ENCODE assay signal across 8 cellular contexts in the genomic region with DNA sequence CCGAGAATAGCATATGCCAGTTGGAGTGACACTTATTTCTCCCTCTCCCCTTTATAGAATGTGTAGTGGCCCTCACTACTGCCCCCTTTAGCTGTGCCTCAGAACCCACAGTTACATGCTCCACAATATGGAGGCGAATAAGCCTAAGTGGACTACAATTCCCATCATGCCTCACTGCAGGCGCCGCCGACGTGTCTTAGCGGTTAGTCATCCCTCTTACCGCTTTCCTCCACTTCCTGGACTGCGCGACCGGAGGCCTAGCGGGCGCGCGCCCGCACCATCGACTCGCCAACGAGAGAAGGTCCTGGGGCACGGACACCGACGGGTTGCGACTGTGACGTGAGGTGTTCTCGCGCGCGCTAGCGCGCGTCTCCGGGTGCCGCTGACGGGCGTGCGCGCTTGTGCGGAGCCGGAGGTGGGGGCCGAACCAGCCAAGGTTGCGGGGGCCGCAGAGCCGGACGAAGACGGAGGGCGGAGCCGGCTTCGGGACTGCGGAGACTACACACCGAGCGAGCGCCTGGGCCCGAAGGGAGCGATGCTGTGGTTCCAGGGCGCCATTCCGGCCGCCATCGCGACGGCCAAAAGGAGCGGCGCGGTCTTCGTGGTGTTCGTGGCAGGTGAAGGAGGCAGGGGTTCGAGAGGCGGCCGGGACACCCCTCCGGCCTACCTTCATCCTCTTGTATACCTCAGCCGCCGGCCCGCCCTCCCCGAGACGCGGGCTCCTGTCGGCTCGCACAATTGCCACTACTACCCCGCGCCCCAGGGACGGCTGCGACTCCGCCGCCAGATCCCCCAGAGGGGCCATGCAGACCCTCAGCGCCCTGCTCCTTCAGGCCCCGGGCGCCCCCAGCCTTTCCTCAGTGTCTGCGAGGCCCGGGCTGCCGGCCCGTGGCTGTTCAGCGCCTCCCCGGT. TPM values are rescaled to one million over a fixed set of nuclear protein-coding genes. Genes with fewer than 3 reads are reported as not detected.
DNase-seq lines count a peak whose midpoint lies in the region; ATAC-seq and TF ChIP-seq lines count a peak whose summit lies in the region.

A gene with protein sequence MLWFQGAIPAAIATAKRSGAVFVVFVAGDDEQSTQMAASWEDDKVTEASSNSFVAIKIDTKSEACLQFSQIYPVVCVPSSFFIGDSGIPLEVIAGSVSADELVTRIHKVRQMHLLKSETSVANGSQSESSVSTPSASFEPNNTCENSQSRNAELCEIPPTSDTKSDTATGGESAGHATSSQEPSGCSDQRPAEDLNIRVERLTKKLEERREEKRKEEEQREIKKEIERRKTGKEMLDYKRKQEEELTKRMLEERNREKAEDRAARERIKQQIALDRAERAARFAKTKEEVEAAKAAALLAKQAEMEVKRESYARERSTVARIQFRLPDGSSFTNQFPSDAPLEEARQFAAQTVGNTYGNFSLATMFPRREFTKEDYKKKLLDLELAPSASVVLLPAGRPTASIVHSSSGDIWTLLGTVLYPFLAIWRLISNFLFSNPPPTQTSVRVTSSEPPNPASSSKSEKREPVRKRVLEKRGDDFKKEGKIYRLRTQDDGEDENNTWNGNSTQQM (plus strand): TSS at position 461 of the 912 bp plus-strand sequence. CDS start 75 bp downstream, at position 536.

- peaks cover 0 to 4% (median 1%) of the 10 kb centered on the region in 7 donors for H3K9me3 Mint-ChIP-seq in CD4-positive, CD25-positive, alpha-beta regulatory T cell
- peaks cover 2% of the 10 kb centered on the region for H3K9me3 Mint-ChIP-seq in activated CD4-positive, alpha-beta memory T cell treated with anti-CD3 and anti-CD28 coated beads, Interleukin-2, amount 10 ng/mL, durations not matched to agents 7 days and 5 days

- H3K36me3 Mint-ChIP-seq in CD4-positive, CD25-positive, alpha-beta regulatory T cell = peaks cover 11% of the 10 kb centered on the region
- peaks cover 30% of the 10 kb centered on the region for H3K36me3 Mint-ChIP-seq in activated CD4-positive, alpha-beta memory T cell treated with anti-CD3 and anti-CD28 coated beads, Interleukin-2, amount 10 ng/mL, durations not matched to agents 7 days and 5 days (ENCODE audit: low read depth)

- 1% methylated on average over 11 to 74 of the region's 92 CpGs for WGBS in lower leg skin, 2 donors

- TF ChIP-seq CTCF in lower leg skin (IDR thresholded peaks at IDR 0.05) = no peak

- peak within 1 kb of the TSS; percentile 97 for H3K27ac ChIP-seq in CD4-positive, CD25-positive, alpha-beta regulatory T cell (ENCODE audit: insufficient read depth, low read length, poor library complexity, severe bottlenecking)
- H3K27ac ChIP-seq in duodenal mucosa (ENCODE audit: low read depth, low read length) = peak within 1 kb of the TSS; percentile 99

- H3K36me3 ChIP-seq in CD4-positive, CD25-positive, alpha-beta regulatory T cell (ENCODE audit: control insufficient read depth, insufficient read depth, low read length) = no peaks in the 10 kb centered on the region
- H3K36me3 ChIP-seq in duodenal mucosa (ENCODE audit: control insufficient read depth in 1 of 2, insufficient read depth in 2 of 2, low read length in 2 of 2) = no peaks in the 10 kb centered on the region

- peak within 1 kb of the TSS; percentile 96 to 98 (median 97) for H3K4me3 Mint-ChIP-seq in CD4-positive, CD25-positive, alpha-beta regulatory T cell
- H3K4me3 Mint-ChIP-seq in activated CD4-positive, alpha-beta memory T cell treated with anti-CD3 and anti-CD28 coated beads, Interleukin-2, amount 10 ng/mL, durations not matched to agents 7 days and 5 days = peak within 1 kb of the TSS; percentile 98

- H3K27ac Mint-ChIP-seq in CD4-positive, CD25-positive, alpha-beta regulatory T cell = peak within 1 kb of the TSS; percentile 92 to 99 (median 95)
- peak within 1 kb of the TSS; percentile 100 for H3K27ac Mint-ChIP-seq in activated CD4-positive, alpha-beta memory T cell treated with anti-CD3 and anti-CD28 coated beads, Interleukin-2, amount 10 ng/mL, durations not matched to agents 7 days and 5 days

- peaks cover 25% of the 10 kb centered on the region for H3K4me1 ChIP-seq in CD4-positive, CD25-positive, alpha-beta regulatory T cell (ENCODE audit: control insufficient read depth, insufficient read depth, low read length, poor library complexity, severe bottlenecking)
- H3K4me1 ChIP-seq in duodenal mucosa (ENCODE audit: control insufficient read depth in 1 of 2, insufficient read depth in 2 of 2, low read length in 2 of 2) = peaks cover 9 to 13% of the 10 kb centered on the region in 2 donors

- peaks cover 21 to 42% (median 33%) of the 10 kb centered on the region in 4 donors for H3K4me1 Mint-ChIP-seq in CD4-positive, CD25-positive, alpha-beta regulatory T cell
- H3K4me1 Mint-ChIP-seq in activated CD4-positive, alpha-beta memory T cell treated with anti-CD3 and anti-CD28 coated beads, Interleukin-2, amount 10 ng/mL, durations not matched to agents 7 days and 5 days = peaks cover 34% of the 10 kb centered on the region

- H3K9ac ChIP-seq in duodenal mucosa (ENCODE audit: low read depth in 1 of 2, low read length in 2 of 2) = peak within 1 kb of the TSS; percentile 98 to 99

- H3K9me3 ChIP-seq in CD4-positive, CD25-positive, alpha-beta regulatory T cell (ENCODE audit: control insufficient read depth in 2 of 2, low read length in 2 of 2) = no peaks in the 10 kb centered on the region
- no peaks in the 10 kb centered on the region for H3K9me3 ChIP-seq in duodenal mucosa (ENCODE audit: control insufficient read depth in 1 of 2, low read length in 2 of 2)

- ATAC-seq in CD4-positive, CD25-positive, alpha-beta regulatory T cell (ENCODE audit: low read depth in 2 of 2) = peak; percentile 95 to 96
- peak; percentile 91 for ATAC-seq in GM19397 (IDR thresholded peaks at IDR 0.05; ENCODE audit: unreplicated experiment)
- peak; percentile 80 for ATAC-seq in HG03575 (IDR thresholded peaks at IDR 0.05; ENCODE audit: extremely low read depth, insufficient number of reproducible peaks, low FRiP score, unreplicated experiment)

- no peaks in the 10 kb centered on the region for H3K27me3 Mint-ChIP-seq in CD4-positive, CD25-positive, alpha-beta regulatory T cell
- no peaks in the 10 kb centered on the region for H3K27me3 Mint-ChIP-seq in activated CD4-positive, alpha-beta memory T cell treated with anti-CD3 and anti-CD28 coated beads, Interleukin-2, amount 10 ng/mL, durations not matched to agents 7 days and 5 days

- POLR2A ChIA-PET in activated CD4-positive, alpha-beta memory T cell treated with anti-CD3 and anti-CD28 coated beads, Interleukin-2, amount 10 ng/mL, durations not matched to agents 7 days and 5 days (lab: Charles Lee) = interaction anchor here (0.7 to 2.3 kb wide), 15 partner anchors 14 to 824 kb away, joined by 3 to 20 read pairs (median 4); a partner anchor contains a TSS

- DNase-seq in CD4-positive, CD25-positive, alpha-beta regulatory T cell = peak; percentile 90 to 99 (median 92)
- DNase-seq in NCI-H82 treated with DMSO at 0.1 percent for 48 hours (lab: John Stamatoyannopoulos, UW; ENCODE audit: unreplicated experiment) = peak; percentile 93
- DNase-seq in activated CD4-positive, alpha-beta memory T cell treated with anti-CD3 and anti-CD28 coated beads, Interleukin-2, amount 10 ng/mL, durations not matched to agents 7 days and 5 days = peak; percentile 97
- peak; percentile 97 to 99 for DNase-seq in lower leg skin (ENCODE audit: low spot score in 2 of 2)
- peak; percentile 85 to 87 (median 86) for DNase-seq in stimulated activated CD4-positive, alpha-beta T cell treated with anti-CD3 and anti-CD28 coated beads, TNF-alpha, amount 100 ng/mL, for 1 hour (ENCODE audit: low read depth in 3 of 3, low spot score in 1 of 3)

- no peaks in the 10 kb centered on the region for H3K27me3 ChIP-seq in CD4-positive, CD25-positive, alpha-beta regulatory T cell (ENCODE audit: control insufficient read depth, insufficient read depth, low read length)
- H3K27me3 ChIP-seq in duodenal mucosa (ENCODE audit: control insufficient read depth in 1 of 2, insufficient read depth in 2 of 2, low read length in 2 of 2) = no peaks in the 10 kb centered on the region

- peak within 1 kb of the TSS; percentile 99 for H3K4me3 ChIP-seq in CD4-positive, CD25-positive, alpha-beta regulatory T cell (ENCODE audit: low read depth, low read length)
- H3K4me3 ChIP-seq in duodenal mucosa (ENCODE audit: low read depth in 1 of 2, low read length in 2 of 2) (peak within 1 kb of the TSS; percentile 94 to 97), lower leg skin (ENCODE audit: low read depth, poor library complexity, severe bottlenecking) (peak within 1 kb of the TSS; percentile 97)

- peak in 1 of 2 donors; percentile 85 for TF ChIP-seq POLR2A in lower leg skin (IDR thresholded peaks at IDR 0.05)

- intact Hi-C loops in lower leg skin (cut with DNase I; ENCODE audit: low total_unique reads) = no loop called here

- CTCF ChIA-PET in activated CD4-positive, alpha-beta memory T cell treated with anti-CD3 and anti-CD28 coated beads, Interleukin-2, amount 10 ng/mL, durations not matched to agents 7 days and 5 days (lab: Charles Lee) = interaction anchor here (0.7 to 1.9 kb wide), 17 partner anchors 8 to 823 kb away, joined by 3 to 7 read pairs (median 4); a partner anchor contains a TSS

RNA-seq across cellular contexts. Expression of the gene that starts here (rescaled TPM):
- 177 TPM for total RNA-seq in CD4-positive, CD25-positive, alpha-beta regulatory T cell
- 100 to 1,000 TPM; 101 to 163 (median 119) TPM for polyA plus RNA-seq in CD4-positive, CD25-positive, alpha-beta regulatory T cell
- 100 to 1,000 TPM; 118 to 126 TPM for total RNA-seq in activated CD4-positive, alpha-beta memory T cell treated with anti-CD3 and anti-CD28 coated beads, Interleukin-2, amount 10 ng/mL, durations not matched to agents 7 days and 5 days
- 10 to 100 TPM; 55.1 to 68.0 (median 58.0) TPM for total RNA-seq in lower leg skin

Comparison
In these comparisons a context has a peak if more than half of its experiments do, and no peak if none do; other contexts are left out.
1. Peak in every context shown above with its lines: DNase-seq, ATAC-seq, H3K4me3 ChIP-seq and H3K27ac ChIP-seq.